8 cellular contexts compared by ENCODE assay signal in genomic region chr4:169757575-169758184, GRCh38. TPM values are rescaled to one million over a fixed set of nuclear protein-coding genes. Genes with fewer than 3 reads are reported as not detected.
DNase-seq lines count a peak whose midpoint lies in the region; ATAC-seq and TF ChIP-seq lines count a peak whose summit lies in the region.

Gene HPF1 (minus strand): TSS chr4:169757944. CDS start chr4:169757877, 67 bp downstream.

- peak within 1 kb of the TSS; percentile 45; the same call in 1 of the 2 replicates for H3K27ac ChIP-seq in IMR-90 (ENCODE audit: insufficient read depth, low read length)

- in situ Hi-C loops in IMR-90 (cut with MboI; ENCODE audit: low sequenced_read_pairs), result no loop called here

- no peak within 1 kb of the TSS for H2BK20ac ChIP-seq in IMR-90 (ENCODE audit: low read depth, low read length)

- H3K23ac ChIP-seq in IMR-90 (ENCODE audit: low read depth, low read length), result peak within 1 kb of the TSS; percentile 11; the same call in 1 of the 2 replicates

- no peaks in the 10 kb centered on the region for H4K20me1 ChIP-seq in IMR-90 (ENCODE audit: insufficient read depth, low read length)

- WGBS in IMR-90 (ENCODE audit: extremely low coverage in 2 of 2, insufficient read length in 1 of 2), 2 experiments, result 2% methylated on average over 21 of the region's 46 CpGs; no CpG with 5 or more reads in 1 of the 2 experiments

- no peak within 1 kb of the TSS for H2BK15ac ChIP-seq in IMR-90 (ENCODE audit: low read depth, low read length)

- H3K4me1 ChIP-seq in IMR-90 (ENCODE audit: control insufficient read depth, insufficient read depth, low read length) (peaks cover 1% of the 10 kb centered on the region; the same call in 1 of the 2 replicates), mucosa of descending colon (ENCODE audit: low read depth) (peaks cover 12% of the 10 kb centered on the region)

- no peak within 1 kb of the TSS for H3K18ac ChIP-seq in IMR-90 (ENCODE audit: low read depth, low read length)

- no peak for TF ChIP-seq CTCF in IMR-90 (conservative IDR thresholded peaks at IDR 0.05; ENCODE audit: low read depth, low read length)
- no peak for TF ChIP-seq CTCF in epithelial cell of esophagus (IDR thresholded peaks at IDR 0.05; ENCODE audit: insufficient read depth, low read depth, low read length, missing control alignments)
- no peak for TF ChIP-seq CTCF in mucosa of descending colon (IDR thresholded peaks at IDR 0.05)

- H2BK120ac ChIP-seq in IMR-90 (ENCODE audit: low read depth, low read length), result no peak within 1 kb of the TSS

- H3K9me1 ChIP-seq in IMR-90 (ENCODE audit: insufficient read depth, low read length), result peaks cover 2% of the 10 kb centered on the region; the same call in 1 of the 2 replicates

- DNase-seq in DMS 273 treated with DMSO at 0.1 percent for 48 hours (lab: John Stamatoyannopoulos, UW) (peak; percentile 77), IMR-90 (peak; percentile 75), OCI-M1 (lab: John Stamatoyannopoulos, UW) (peak; percentile 99), activated T-cell treated with anti-CD3 and anti-CD28 coated beads for 48 hours (ENCODE audit: low read depth) (peak; percentile 94), epithelial cell of esophagus (ENCODE audit: low read depth) (peak; percentile 92), mucosa of descending colon (peak; percentile 96 to 98 (median 98))
- peak; percentile 86 to 87 for DNase-seq in stimulated activated CD8-positive, alpha-beta memory T cell treated with anti-CD3 and anti-CD28 coated beads, Interleukin-4, amount 100 ng/mL, for 4 hours (ENCODE audit: low read depth in 2 of 2, low spot score in 1 of 2)

- peak within 1 kb of the TSS; percentile 85 for H3K4me2 ChIP-seq in IMR-90 (ENCODE audit: low read depth, low read length)

- H3K79me1 ChIP-seq in IMR-90 (ENCODE audit: low read depth in 1 of 2, low read length in 2 of 2), result peaks cover 18 to 20% of the 10 kb centered on the region in 2 experiments

- intact Hi-C loops in IMR-90 (cut with micrococcal nuclease) (loop anchor here (1.0 to 2.0 kb wide), 2 partner anchors 130 to 137 kb away; partner anchors contain the start of gene CLCN3), mucosa of descending colon (cut with DNase I, micrococcal nuclease) (no loop called here)

- H3K56ac ChIP-seq in IMR-90 (ENCODE audit: extremely low read depth, insufficient read depth, low read length), result peak within 1 kb of the TSS; percentile 12; the same call in 1 of the 2 replicates

- BruUV-seq in IMR-90 (replicated peaks; lab: Mats Ljungman, UMichigan), result no TSS peak

- H3K36me3 ChIP-seq in IMR-90 (ENCODE audit: control insufficient read depth, insufficient read depth, low read length) (peaks cover 5% of the 10 kb centered on the region; the same call in 1 of the 2 replicates), mucosa of descending colon (ENCODE audit: low read depth) (no peaks in the 10 kb centered on the region)

- no peak within 1 kb of the TSS for H2AK5ac ChIP-seq in IMR-90 (ENCODE audit: low read depth, low read length)

- TF ChIP-seq POLR2A in IMR-90 (IDR thresholded peaks at IDR 0.05; ENCODE audit: low read depth, low read length), result no peak

- peak within 1 kb of the TSS; percentile 76 for H3K4ac ChIP-seq in IMR-90 (ENCODE audit: low read depth, low read length)

- H3K9ac ChIP-seq in IMR-90 (ENCODE audit: low read depth, low read length), result peak within 1 kb of the TSS; percentile 62

- CTCF ChIA-PET in IMR-90 (lab: Yijun Ruan, JAX), result no interaction called here

- H4K5ac ChIP-seq in IMR-90 (ENCODE audit: low read depth, low read length), result peak within 1 kb of the TSS; percentile 18; the same call in 1 of the 2 replicates

- ATAC-seq in GM21528 (IDR thresholded peaks at IDR 0.05; ENCODE audit: low FRiP score, unreplicated experiment) (peak; percentile 95), IMR-90 (ENCODE audit: low read depth) (peak; percentile 95), mucosa of descending colon (peak; percentile 100)

- H3K27me3 ChIP-seq in IMR-90 (ENCODE audit: control insufficient read depth, insufficient read depth, low read length), result no peaks in the 10 kb centered on the region; the same call in none of the 2 replicates

- no peak within 1 kb of the TSS for H2BK5ac ChIP-seq in IMR-90 (ENCODE audit: low read depth, low read length, poor library complexity, severe bottlenecking)

- peak within 1 kb of the TSS; percentile 100 for H2AFZ ChIP-seq in IMR-90 (replicated peaks; ENCODE audit: low read length, poor library complexity)

- H3K4me3 ChIP-seq in IMR-90 (ENCODE audit: insufficient read depth, low read depth, low read length) (peak within 1 kb of the TSS; percentile 81), epithelial cell of esophagus (ENCODE audit: low read length) (peak within 1 kb of the TSS; percentile 86), mucosa of descending colon (peak within 1 kb of the TSS; percentile 60)

- TF ChIP-seq RAD21 in IMR-90 (IDR thresholded peaks at IDR 0.05; ENCODE audit: low read length), result no peak

- H4K91ac ChIP-seq in IMR-90 (ENCODE audit: insufficient read depth, low read depth, low read length), result peak within 1 kb of the TSS; percentile 36

- H2AK9ac ChIP-seq in IMR-90 (replicated peaks; ENCODE audit: low read depth, low read length, poor library complexity), result peak within 1 kb of the TSS; percentile 87

- H3K9me3 ChIP-seq in IMR-90 (ENCODE audit: control insufficient read depth, insufficient read depth, low read length), result no peaks in the 10 kb centered on the region
- H3K9me3 ChIP-seq in mucosa of descending colon, result no peaks in the 10 kb centered on the region

- peak within 1 kb of the TSS; percentile 10 for H3K14ac ChIP-seq in IMR-90 (replicated peaks; ENCODE audit: low read depth, low read length)

- POLR2A ChIA-PET in IMR-90 (lab: Charles Lee; ENCODE audit: unreplicated experiment), result no interaction called here

- dilution Hi-C loops in IMR-90 (cut with HindIII; ENCODE audit: low sequenced_read_pairs, unreplicated experiment), result no loop called here

- peak within 1 kb of the TSS; percentile 76 to 95 for H4K8ac ChIP-seq in IMR-90 (ENCODE audit: low read depth in 2 of 2, low read length in 2 of 2)

TF ChIP-seq in IMR-90, 13 proteins besides CTCF, POLR2A, EP300 and RAD21:
- TF ChIP-seq BHLHE40 (IDR thresholded peaks at IDR 0.05; ENCODE audit: low read depth, low read length) (peak; percentile 99), MAFK (IDR thresholded peaks at IDR 0.05; ENCODE audit: low read depth, low read length) (peak; percentile 32; the same call in 1 of the 2 replicates), RFX5 (IDR thresholded peaks at IDR 0.05; ENCODE audit: low read depth, low read length) (no peak), NFE2L2 (IDR thresholded peaks at IDR 0.05; ENCODE audit: low read depth, low read length) (no peak)
TF ChIP-seq in IMR-90: peak in this region for 2.

RNA-seq across cellular contexts. Expression of gene HPF1, which starts in this region (rescaled TPM):
- total RNA-seq in IMR-90 (2012; rRNA removed) (15.2 and 27.5 TPM in 2 replicates), mucosa of descending colon (10 to 100 TPM; 11.1 to 23.8 (median 14.1) TPM)
- 19.1 and 24.9 TPM in 2 replicates for polyA plus RNA-seq in IMR-90 (2012; rRNA removed)
- 3.7 and 8.2 TPM in 2 replicates for polyA plus RNA-seq in IMR-90 (2012; cell fraction: cytosol; rRNA removed)
- 1.6 and 10.0 TPM in 2 replicates for polyA plus RNA-seq in IMR-90 (2012; cell fraction: nucleus; rRNA removed; ENCODE audit: low replicate concordance)

Comparison
In these comparisons a context has a peak if more than half of its experiments do, and no peak if none do; other contexts are left out.
1. Peak in every context shown above with its lines: DNase-seq, ATAC-seq, H3K4me3 ChIP-seq and H3K27ac ChIP-seq.